26 cellular contexts compared by ENCODE assay signal in genomic region chr22:28967163-28967562, GRCh38.
"Had no signal": no experiment of that assay in that cellular context is flagged by ENCODE, and none has a peak within 500 bp of the region (broad histone marks: within the 10 kb centered on the region; RNA-seq: fewer than 3 reads in every experiment).

No MANE protein-coding gene starts in this region.

- FAIRE-seq: colon had no signal

- ATAC-seq: effector memory CD8-positive, alpha-beta T cell; foreskin keratinocyte; gastroesophageal sphincter; heart left ventricle; left colon; left lung; left ventricle myocardium superior; lower lobe of right lung; mucosa of descending colon; naive thymus-derived CD4-positive, alpha-beta T cell had no signal

- H3K9me3 ChIP-seq: esophagus muscularis mucosa, gastroesophageal sphincter, heart left ventricle, left lung, lower lobe of right lung, mucosa of descending colon had no signal

- H3K4me1 ChIP-seq: esophagus muscularis mucosa, foreskin keratinocyte, gastroesophageal sphincter, heart left ventricle, left lung, lower lobe of right lung had no signal

- H3K27ac ChIP-seq: epithelial cell of prostate, esophagus muscularis mucosa, foreskin keratinocyte, gastroesophageal sphincter, heart left ventricle, hepatocyte, left lung, lower lobe of right lung had no signal

- DNase-seq: cortex of kidney; effector CD8-positive, alpha-beta T cell; effector memory CD8-positive, alpha-beta T cell; endodermal cell; erythroblast; foreskin keratinocyte; heart left ventricle; hypothalamus; immature natural killer cell; islet precursor cell; kidney; kidney glomerular epithelial cell; left colon; left lung; left ventricle myocardium superior; lower lobe of right lung; mesenchymal stem cell; mucosa of descending colon; naive thymus-derived CD4-positive, alpha-beta T cell had no signal

- H3K9me3 Mint-ChIP-seq: dendritic cell treated with granulocyte-macrophage colony-stimulating factor and Interleukin-4, amounts not matched to agents 40 ng/mL and 50 ng/mL, for 4 days; effector memory CD8-positive, alpha-beta T cell; endodermal cell; immature natural killer cell had no signal

- H3K27ac Mint-ChIP-seq: dendritic cell treated with granulocyte-macrophage colony-stimulating factor and Interleukin-4, amounts not matched to agents 40 ng/mL and 50 ng/mL, for 4 days; effector memory CD8-positive, alpha-beta T cell; endodermal cell; immature natural killer cell; mesothelial cell of epicardium; naive thymus-derived CD4-positive, alpha-beta T cell had no signal

- H3K27me3 ChIP-seq: esophagus muscularis mucosa, foreskin keratinocyte, gastroesophageal sphincter, heart left ventricle, hepatocyte, left lung had no signal

- H3K4me1 Mint-ChIP-seq: immature natural killer cell had no signal

- H3K4me3 ChIP-seq: esophagus muscularis mucosa, gastroesophageal sphincter, heart left ventricle, hepatocyte, left lung, lower lobe of right lung, mucosa of descending colon had no signal

- H3K4me2 ChIP-seq: hepatocyte had no signal

- H3K4me3 Mint-ChIP-seq: dendritic cell treated with granulocyte-macrophage colony-stimulating factor and Interleukin-4, amounts not matched to agents 40 ng/mL and 50 ng/mL, for 4 days; effector memory CD8-positive, alpha-beta T cell; endodermal cell; immature natural killer cell; mesothelial cell of epicardium; naive thymus-derived CD4-positive, alpha-beta T cell had no signal

- H3K36me3 ChIP-seq: esophagus muscularis mucosa, gastroesophageal sphincter, heart left ventricle, left lung, lower lobe of right lung had no signal

- H2AFZ ChIP-seq: hepatocyte had no signal
